In the genomic region with DNA sequence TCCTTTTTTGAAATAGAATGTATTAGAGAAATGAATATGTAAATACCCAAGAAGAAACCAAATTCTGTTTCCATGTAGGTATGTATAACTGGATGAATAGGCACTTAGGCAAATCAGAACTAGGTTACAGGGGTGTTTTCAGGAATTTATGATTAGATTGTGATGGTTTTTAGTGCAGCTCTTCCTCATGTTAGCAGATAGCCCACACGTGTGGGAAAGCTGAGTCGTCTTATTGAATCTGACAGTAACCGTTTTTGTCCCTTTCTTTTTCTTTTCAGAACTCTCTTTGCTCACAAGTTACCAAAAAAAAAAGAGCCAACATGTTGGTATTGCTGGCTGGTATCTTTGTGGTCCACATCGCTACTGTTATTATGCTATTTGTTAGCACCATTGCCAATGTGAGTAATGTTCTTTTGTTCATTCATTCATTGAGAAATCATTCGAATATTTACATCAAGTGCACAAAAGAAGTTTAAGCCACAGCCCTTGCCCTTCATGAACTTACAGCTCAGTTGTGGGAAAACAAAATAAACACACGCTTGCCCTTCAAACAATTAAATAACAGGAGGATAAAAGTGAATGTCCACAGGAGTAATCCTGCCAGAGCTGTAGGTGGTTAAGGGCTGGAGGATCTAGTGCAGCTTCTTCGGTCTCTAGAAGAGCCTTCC, we compare ENCODE assay signal across 9 cellular contexts. TPM values are rescaled to one million over a fixed set of nuclear protein-coding genes. Genes with fewer than 3 reads are reported as not detected.
DNase-seq lines count a peak whose midpoint lies in the region; ATAC-seq and TF ChIP-seq lines count a peak whose summit lies in the region.
"Had no signal": no experiment of that assay in that cellular context is flagged by ENCODE, and none has a peak within 500 bp of the region (broad histone marks: within the 10 kb centered on the region; RNA-seq: fewer than 3 reads in every experiment).

No MANE protein-coding gene starts in this region.

- intact Hi-C loops in Calu3 (cut with micrococcal nuclease; ENCODE audit: unreplicated experiment): loop anchor here (5.0 kb wide), 1 partner anchor 204 kb away; no protein-coding TSS in a partner anchor

- no peak overlapping the region for H3K27ac ChIP-seq in MM.1S (ENCODE audit: low read length)
- peak overlapping the region; percentile 18 for H3K27ac ChIP-seq in brain microvascular endothelial cell
- H3K27ac ChIP-seq in upper lobe of left lung: peak overlapping the region in 1 of 4 donors; percentile 36

- WGBS in upper lobe of left lung, 2 donors: 61 to 64% methylated on average over 7 of the region's 7 CpGs

- in situ Hi-C loops in brain microvascular endothelial cell (cut with HindIII; ENCODE audit: low pct_ligation_motif_present, low sequenced_read_pairs): loop anchor here (25.0 kb wide), 2 partner anchors 224 to 374 kb away; no protein-coding TSS in a partner anchor

- ATAC-seq in upper lobe of left lung (ENCODE audit: low FRiP score in 2 of 2): no peak

- H3K27me3 Mint-ChIP-seq in Calu3 (ENCODE audit: unreplicated experiment): no peaks in the 10 kb centered on the region
- H3K27me3 Mint-ChIP-seq in nephron progenitor cell (ENCODE audit: low read depth, poor library complexity): peaks cover 3% of the 10 kb centered on the region

- H3K4me3 Mint-ChIP-seq in Calu3 (ENCODE audit: low read depth, unreplicated experiment): peak overlapping the region; percentile 1
- H3K4me3 Mint-ChIP-seq in nephron progenitor cell: no peak overlapping the region

- TF ChIP-seq EP300 in upper lobe of left lung (IDR thresholded peaks at IDR 0.05): no peak

- H4K20me1 ChIP-seq in MM.1S (ENCODE audit: insufficient read depth, low read length): no peaks in the 10 kb centered on the region

- H3K4me1 ChIP-seq in MM.1S (ENCODE audit: low read length): peaks cover 27% of the 10 kb centered on the region
- H3K4me1 ChIP-seq in upper lobe of left lung: peaks cover 45 to 58% (median 49%) of the 10 kb centered on the region in 4 donors

- no peaks in the 10 kb centered on the region for H3K9me2 ChIP-seq in MM.1S (replicated peaks; ENCODE audit: insufficient read depth, low read length)

- H3K4me2 ChIP-seq in MM.1S (ENCODE audit: low read depth, low read length): peak overlapping the region; percentile 30; the same call in 1 of the 2 replicates

- no peak for TF ChIP-seq CTCF in Calu3 (IDR thresholded peaks at IDR 0.05; ENCODE audit: unreplicated experiment)
- no peak for TF ChIP-seq CTCF in MM.1S (IDR thresholded peaks at IDR 0.05; ENCODE audit: low read length)
- TF ChIP-seq CTCF in brain microvascular endothelial cell (IDR thresholded peaks at IDR 0.05; ENCODE audit: low read depth, low read length, missing control alignments): no peak
- TF ChIP-seq CTCF in nephron progenitor cell (IDR thresholded peaks at IDR 0.05): no peak
- TF ChIP-seq CTCF in upper lobe of left lung (IDR thresholded peaks at IDR 0.05): no peak

- no peaks in the 10 kb centered on the region for H3K9me3 ChIP-seq in MM.1S (replicated peaks; ENCODE audit: insufficient read depth, low read length)
- no peaks in the 10 kb centered on the region for H3K9me3 ChIP-seq in upper lobe of left lung

- H3K4me3 ChIP-seq in MM.1S (ENCODE audit: low read length) (no peak overlapping the region), brain microvascular endothelial cell (ENCODE audit: low read depth, low read length) (no peak overlapping the region), upper lobe of left lung (no peak overlapping the region)

- H3F3A ChIP-seq in MM.1S (ENCODE audit: insufficient read depth, low read length): peaks cover 6% of the 10 kb centered on the region; the same call in 1 of the 2 replicates

- H3K27me3 ChIP-seq in MM.1S (replicated peaks; ENCODE audit: insufficient read depth, low read length) (no peaks in the 10 kb centered on the region), brain microvascular endothelial cell (replicated peaks) (no peaks in the 10 kb centered on the region), upper lobe of left lung (no peaks in the 10 kb centered on the region)

- peak overlapping the region; percentile 47 for H2AFZ ChIP-seq in MM.1S (ENCODE audit: low read length)

- DNase-seq in Calu3 (no peak), MM.1S (no peak), brain microvascular endothelial cell (no peak), nephron progenitor cell (no peak), NOMO-1 treated with dmso at 0.1 percent for 144 hours (lab: John Stamatoyannopoulos, UW; ENCODE audit: unreplicated experiment) (no peak), NCI-H510A treated with DMSO at 0.1 percent for 48 hours (lab: John Stamatoyannopoulos, UW) (no peak), cerebellum (ENCODE audit: low spot score) (no peak), upper lobe of left lung (no peak)

- CTCF ChIA-PET in Calu3 (lab: Charles Lee): interaction anchor here (0.7 to 1.9 kb wide), 15 partner anchors 12 to 407 kb away, joined by 3 to 11 read pairs (median 4); a partner anchor contains a TSS

- H3K9me3 Mint-ChIP-seq in Calu3 (ENCODE audit: low read depth, unreplicated experiment): no peaks in the 10 kb centered on the region
- H3K9me3 Mint-ChIP-seq in nephron progenitor cell: peaks cover 6% of the 10 kb centered on the region

- H3K27ac Mint-ChIP-seq in Calu3 (ENCODE audit: unreplicated experiment) (peak overlapping the region; percentile 45), nephron progenitor cell (peak overlapping the region; percentile 69)

- H3K79me2 ChIP-seq in MM.1S (ENCODE audit: low read length): no peaks in the 10 kb centered on the region

- no peak for TF ChIP-seq POLR2A in upper lobe of left lung (IDR thresholded peaks at IDR 0.05)

- H3K9ac ChIP-seq in MM.1S (ENCODE audit: low read length): no peak overlapping the region

- H3K4me1 Mint-ChIP-seq in Calu3 (ENCODE audit: low read depth, unreplicated experiment): peaks cover 57% of the 10 kb centered on the region
- H3K4me1 Mint-ChIP-seq in nephron progenitor cell: peaks cover 56% of the 10 kb centered on the region

- H3K36me3 ChIP-seq in MM.1S (replicated peaks; ENCODE audit: insufficient read depth, low read length) (no peaks in the 10 kb centered on the region), brain microvascular endothelial cell (replicated peaks) (peaks cover 44% of the 10 kb centered on the region), upper lobe of left lung (peaks cover 15 to 52% (median 28%) of the 10 kb centered on the region in 4 donors)

- H3K36me3 Mint-ChIP-seq in Calu3 (ENCODE audit: insufficient read depth, unreplicated experiment) (peaks cover 37% of the 10 kb centered on the region), nephron progenitor cell (ENCODE audit: low read depth) (no peaks in the 10 kb centered on the region)
- H3K36me3 Mint-ChIP-seq: naive thymus-derived CD8-positive, alpha-beta T cell had no signal

- BruUV-seq in Calu3 (replicated peaks; lab: Mats Ljungman, UMichigan): no TSS peak

RNA-seq across cellular contexts. Expression of a gene that starts 14.8 kb away (rescaled TPM):
- total RNA-seq in Calu3 (2022): 128 and 146 TPM in 2 replicates
- total RNA-seq in cerebellum: 20.1 TPM
- 100 to 1,000 TPM in 4 of 6 donors, 10 to 100 TPM in 2; 18.9 to 360 (median 165) TPM for total RNA-seq in upper lobe of left lung
